ENCODE assay signal across 17 cellular contexts in the genomic region with DNA sequence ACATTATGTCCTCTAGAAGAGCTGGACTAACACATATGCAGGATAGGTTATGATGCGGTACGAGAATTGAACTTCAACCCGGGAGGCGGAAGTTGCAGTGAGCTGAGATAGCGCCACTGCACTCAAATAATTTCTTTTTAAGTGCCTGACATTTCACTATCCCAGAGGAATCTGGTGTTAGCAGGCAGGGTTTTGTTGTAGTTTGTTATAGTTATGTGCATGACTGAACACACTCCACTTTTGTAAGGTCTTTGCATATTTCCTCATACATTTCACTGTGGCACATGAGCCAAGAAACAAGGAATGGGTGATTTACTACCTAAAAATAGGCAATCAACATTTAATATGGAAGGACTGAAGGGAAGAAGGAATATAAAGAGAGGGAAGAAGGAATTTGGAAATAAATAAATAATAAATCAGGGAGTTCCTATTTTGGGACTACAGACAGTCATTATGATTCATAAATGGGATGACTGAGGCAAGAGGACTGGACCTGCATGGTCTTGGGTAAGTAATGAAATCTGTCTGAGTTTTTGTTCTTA. TPM values are rescaled to one million over a fixed set of nuclear protein-coding genes. Genes with fewer than 3 reads are reported as not detected.
DNase-seq lines count a peak whose midpoint lies in the region; ATAC-seq and TF ChIP-seq lines count a peak whose summit lies in the region.
"Had no signal": no experiment of that assay in that cellular context is flagged by ENCODE, and none has a peak within 500 bp of the region (broad histone marks: within the 10 kb centered on the region; RNA-seq: fewer than 3 reads in every experiment).

No MANE protein-coding gene starts in this region.

- peaks cover 18% of the 10 kb centered on the region for H3K4me1 Mint-ChIP-seq in HFFc6 (ENCODE audit: low read depth)
- H3K4me1 Mint-ChIP-seq: activated T-helper 17 cell treated with anti-CD3 and anti-CD28 coated beads, Interleukin-2, amount 50 U/mL, for 72 hours had no signal

- H3K27me3 Mint-ChIP-seq in HFFc6 (ENCODE audit: insufficient read depth), result peaks cover 4% of the 10 kb centered on the region; the same call in 1 of the 2 replicates

- ATAC-seq in esophagus mucosa (peak; percentile 48), mucosa of descending colon (peak; percentile 70), HG03159 (IDR thresholded peaks at IDR 0.05; ENCODE audit: unreplicated experiment) (no peak), sciatic nerve (no peak), left lung (no peak)
- ATAC-seq: activated CD8-positive, alpha-beta T cell treated with anti-CD3 and anti-CD28 coated beads, Interleukin-2, amount 10 ng/mL, durations not matched to agents 7 days and 5 days; activated T-helper 17 cell treated with anti-CD3 and anti-CD28 coated beads, Interleukin-2, amount 50 U/mL, for 72 hours had no signal

- no peak for TF ChIP-seq POLR2A in ovary (IDR thresholded peaks at IDR 0.05)

- 85 to 95% (median 92%) methylated on average over 5 of the region's 5 CpGs for WGBS in ovary, 3 donors

- H3K27me3 ChIP-seq in ovary (no peaks in the 10 kb centered on the region), left lung (no peaks in the 10 kb centered on the region)
- H3K27me3 ChIP-seq: MG63 had no signal

- H3K9me3 Mint-ChIP-seq in HFFc6, result no peaks in the 10 kb centered on the region
- H3K9me3 Mint-ChIP-seq: activated T-helper 17 cell treated with anti-CD3 and anti-CD28 coated beads, Interleukin-2, amount 50 U/mL, for 72 hours had no signal

- in situ Hi-C loops in ACHN (cut with HindIII; ENCODE audit: low pct_ligation_motif_present, low pct_unique_long_range_greater_than_20kb, low sequenced_read_pairs), result no loop called here

- no peaks in the 10 kb centered on the region for H3K9me3 ChIP-seq in mucosa of descending colon
- H3K9me3 ChIP-seq in ovary, result no peaks in the 10 kb centered on the region
- H3K9me3 ChIP-seq in left lung, result no peaks in the 10 kb centered on the region
- H3K9me3 ChIP-seq: MG63 had no signal

- TF ChIP-seq CTCF in HFFc6 (IDR thresholded peaks at IDR 0.05), result no peak
- TF ChIP-seq CTCF in mucosa of descending colon (IDR thresholded peaks at IDR 0.05), result no peak
- no peak for TF ChIP-seq CTCF in ovary (IDR thresholded peaks at IDR 0.05)
- no peak for TF ChIP-seq CTCF in left lung (IDR thresholded peaks at IDR 0.05)

- H3K27ac Mint-ChIP-seq in HFFc6, result peak overlapping the region; percentile 8; the same call in 1 of the 2 replicates
- H3K27ac Mint-ChIP-seq: activated CD8-positive, alpha-beta T cell treated with anti-CD3 and anti-CD28 coated beads, Interleukin-2, amount 10 ng/mL, durations not matched to agents 7 days and 5 days; activated T-helper 17 cell treated with anti-CD3 and anti-CD28 coated beads, Interleukin-2, amount 50 U/mL, for 72 hours had no signal

- H3K4me3 ChIP-seq in mucosa of descending colon (no peak overlapping the region), ovary (no peak overlapping the region), left lung (no peak overlapping the region)
- H3K4me3 ChIP-seq: MG63, SK-N-MC had no signal

- H3K36me3 ChIP-seq in mucosa of descending colon (ENCODE audit: low read depth) (no peaks in the 10 kb centered on the region), ovary (no peaks in the 10 kb centered on the region), left lung (no peaks in the 10 kb centered on the region)
- H3K36me3 ChIP-seq: MG63 had no signal

- H3K36me3 Mint-ChIP-seq in HFFc6 (ENCODE audit: low read depth), result no peaks in the 10 kb centered on the region

- H3K27ac ChIP-seq in ovary, result no peak overlapping the region
- H3K27ac ChIP-seq in left lung, result no peak overlapping the region
- H3K27ac ChIP-seq: SK-N-MC had no signal

- H3K4me1 ChIP-seq in mucosa of descending colon (ENCODE audit: low read depth), result no peaks in the 10 kb centered on the region
- no peaks in the 10 kb centered on the region for H3K4me1 ChIP-seq in ovary (ENCODE audit: insufficient read depth)
- H3K4me1 ChIP-seq in left lung, result no peaks in the 10 kb centered on the region

- no peak for TF ChIP-seq EP300 in ovary (IDR thresholded peaks at IDR 0.05)

- H3K4me3 Mint-ChIP-seq in HFFc6, result no peak overlapping the region
- H3K4me3 Mint-ChIP-seq: activated CD8-positive, alpha-beta T cell treated with anti-CD3 and anti-CD28 coated beads, Interleukin-2, amount 10 ng/mL, durations not matched to agents 7 days and 5 days; activated T-helper 17 cell treated with anti-CD3 and anti-CD28 coated beads, Interleukin-2, amount 50 U/mL, for 72 hours had no signal

- DNase-seq in ACHN (peak; percentile 28), HFFc6 (peak; percentile 59), mucosa of descending colon (peak in 1 of 3 donors; percentile 20), ovary (no peak), sciatic nerve (ENCODE audit: low spot score) (no peak), left lung (no peak)
- DNase-seq: activated CD8-positive, alpha-beta T cell treated with anti-CD3 and anti-CD28 coated beads, Interleukin-2, amount 10 ng/mL, durations not matched to agents 7 days and 5 days; COR-L47; foreskin melanocyte; MG63; midbrain; NCI-H187 treated with DMSO at 0.1 percent for 48 hours; NCI-H524 had no signal

- intact Hi-C loops in mucosa of descending colon (cut with DNase I, micrococcal nuclease), result no loop called here
- intact Hi-C loops in ovary (cut with DNase I), result no loop called here
- intact Hi-C loops in sciatic nerve (cut with DNase I), result no loop called here
- intact Hi-C loops in left lung (cut with DNase I), result no loop called here

RNA-seq across cellular contexts. Expression of a gene that starts 8.7 kb away (rescaled TPM):
- total RNA-seq in HFFc6 (2021; fragmentation: NEBNext Ultra II Directional; extraction: Animal tissue kit (Norgen Biotek cat#: 25700)), result 10 to 100 TPM; 40.8 to 52.5 (median 47.3) TPM
- total RNA-seq in esophagus mucosa (61.4 TPM), mucosa of descending colon (100 to 1,000 TPM in 1 of 3 donors, 10 to 100 TPM in 2; 67.0 to 254 (median 69.7) TPM), ovary (100 to 1,000 TPM; 148 to 252 (median 182) TPM), sciatic nerve (244 TPM), left lung (100 to 1,000 TPM; 104 to 126 TPM)
- 10 to 100 TPM; 28.0 to 33.2 TPM for polyA plus RNA-seq in ovary

Comparison
In these comparisons a context has a peak if more than half of its experiments do, and no peak if none do; other contexts are left out.
1. DNase-seq: peak in ACHN (single experiment) and HFFc6 (single experiment); none in ovary (0 of 5), sciatic nerve (single experiment) and left lung (0 of 2).
2. ATAC-seq: peak in esophagus mucosa (single experiment) and mucosa of descending colon (single experiment); none in HG03159 (single experiment), sciatic nerve (single experiment) and left lung (single experiment).